1 cellular context compared by ENCODE assay signal in genomic region chr17:39199986-39200879, GRCh38.
TF ChIP-seq lines count a peak whose summit lies in the region.

RPL19 (plus strand) TSS chr17:39200283; CDS start chr17:39200345, 62 bp downstream.

TF ChIP-seq in HepG2, 621 proteins besides CTCF, POLR2A, EP300 and RAD21 (continued from another document and continues in another):
- TF ChIP-seq TBX3 (IDR thresholded peaks at IDR 0.05; ENCODE audit: borderline replicate concordance) = no peak
- TF ChIP-seq ZBTB39 (CRISPR knock-in tag; IDR thresholded peaks at IDR 0.05) = 0 out of 2 replicates have a peak, but pooled peaks have one; percentile 38
- TF ChIP-seq SIN3B (IDR thresholded peaks at IDR 0.05; ENCODE audit: low read length) = no peak; the same call in 1 of the 2 replicates
- TF ChIP-seq CREBL2 (CRISPR knock-in tag; IDR thresholded peaks at IDR 0.05; ENCODE audit: borderline replicate concordance) = no peak
- no peak; the same call in 1 of the 2 replicates for TF ChIP-seq ZFP37 (CRISPR knock-in tag; IDR thresholded peaks at IDR 0.05; ENCODE audit: borderline replicate concordance)
- peak; percentile 12; the same call in 1 of the 2 replicates for TF ChIP-seq DZIP1 (CRISPR knock-in tag; IDR thresholded peaks at IDR 0.05)
- TF ChIP-seq ZNF451 (CRISPR knock-in tag; IDR thresholded peaks at IDR 0.05) = peak; percentile 93
- no peak for TF ChIP-seq CSRNP2 (CRISPR knock-in tag; conservative IDR thresholded peaks at IDR 0.05; ENCODE audit: low read depth)
- TF ChIP-seq NFAT5 (CRISPR knock-in tag; IDR thresholded peaks at IDR 0.05) = peak; percentile 52
- TF ChIP-seq ZNF687 (CRISPR knock-in tag; IDR thresholded peaks at IDR 0.05) = peak; percentile 93
- TF ChIP-seq GLI4 (CRISPR knock-in tag; IDR thresholded peaks at IDR 0.05; ENCODE audit: borderline replicate concordance) = peak; percentile 74; the same call in 1 of the 2 replicates
- no peak; the same call in 1 of the 2 replicates for TF ChIP-seq RXRB (CRISPR knock-in tag; IDR thresholded peaks at IDR 0.05; ENCODE audit: borderline replicate concordance)
- TF ChIP-seq ZNF30 (CRISPR knock-in tag; IDR thresholded peaks at IDR 0.05) = peak; percentile 96; the same call in 1 of the 2 replicates
- TF ChIP-seq CBX2 (IDR thresholded peaks at IDR 0.05; ENCODE audit: low read depth, low read length) = no peak
- no peak for TF ChIP-seq CBX2 (CRISPR knock-in tag; IDR thresholded peaks at IDR 0.05; ENCODE audit: low read depth)
- TF ChIP-seq FOSL2 (CRISPR knock-in tag; IDR thresholded peaks at IDR 0.05) = peak; percentile 39; the same call in 1 of the 2 replicates
- TF ChIP-seq ZNF180 (CRISPR knock-in tag; IDR thresholded peaks at IDR 0.05; ENCODE audit: borderline replicate concordance, low read depth) = peak; percentile 14; the same call in 1 of the 2 replicates
- peak; percentile 97 for TF ChIP-seq MTERF4 (CRISPR knock-in tag; IDR thresholded peaks at IDR 0.05)
- TF ChIP-seq ZNF431 (CRISPR knock-in tag; IDR thresholded peaks at IDR 0.05; ENCODE audit: borderline replicate concordance, low read depth) = 0 out of 2 replicates have a peak, but pooled peaks have one; percentile 62
- TF ChIP-seq HOMEZ (CRISPR knock-in tag; IDR thresholded peaks at IDR 0.05; ENCODE audit: low read depth) = 0 out of 2 replicates have a peak, but pooled peaks have one; percentile 12
- TF ChIP-seq SP140L (CRISPR knock-in tag; IDR thresholded peaks at IDR 0.05; ENCODE audit: borderline replicate concordance) = no peak
- TF ChIP-seq HNRNPL (IDR thresholded peaks at IDR 0.05; ENCODE audit: low read depth, low read length) = peak; percentile 78; the same call in 1 of the 2 replicates
- TF ChIP-seq GFI1 (CRISPR knock-in tag; IDR thresholded peaks at IDR 0.05; ENCODE audit: borderline replicate concordance) = peak; percentile 16; the same call in 1 of the 2 replicates
- peak; percentile 38; the same call in 1 of the 2 replicates for TF ChIP-seq ELF3 (CRISPR knock-in tag; IDR thresholded peaks at IDR 0.05)
- peak; percentile 79 for TF ChIP-seq ZSCAN31 (CRISPR knock-in tag; IDR thresholded peaks at IDR 0.05; ENCODE audit: low read depth)
- TF ChIP-seq KAT7 (CRISPR knock-in tag; IDR thresholded peaks at IDR 0.05; ENCODE audit: borderline replicate concordance) = peak; percentile 81; the same call in 1 of the 2 replicates
- TF ChIP-seq RBFOX2 (IDR thresholded peaks at IDR 0.05; ENCODE audit: low read depth, low read length) = peak; percentile 98
- TF ChIP-seq NFKB2 (CRISPR knock-in tag; IDR thresholded peaks at IDR 0.05; ENCODE audit: borderline replicate concordance) = peak; percentile 92; the same call in 1 of the 2 replicates
- 0 out of 2 replicates have a peak, but pooled peaks have one; percentile 33 for TF ChIP-seq ATF7-NPFF (CRISPR knock-in tag; IDR thresholded peaks at IDR 0.05; ENCODE audit: low read depth)
- TF ChIP-seq ATF3 (CRISPR knock-in tag; IDR thresholded peaks at IDR 0.05) = peak; percentile 49; the same call in 1 of the 2 replicates
- peak; percentile 8; the same call in 1 of the 2 replicates for TF ChIP-seq GATAD2A (CRISPR knock-in tag; IDR thresholded peaks at IDR 0.05)
- no peak for TF ChIP-seq REXO4 (CRISPR knock-in tag; IDR thresholded peaks at IDR 0.05; ENCODE audit: borderline replicate concordance)
- peak; percentile 92 for TF ChIP-seq GTF2F1 (IDR thresholded peaks at IDR 0.05; ENCODE audit: low read length)
- no peak for TF ChIP-seq ZNF33B (CRISPR knock-in tag; IDR thresholded peaks at IDR 0.05)
- TF ChIP-seq TCF12 (IDR thresholded peaks at IDR 0.05) = no peak
- TF ChIP-seq TCF12 (CRISPR knock-in tag; IDR thresholded peaks at IDR 0.05) = no peak; the same call in 1 of the 2 replicates
- TF ChIP-seq NKX3-1 (CRISPR knock-in tag; IDR thresholded peaks at IDR 0.05) = peak; percentile 73; the same call in 1 of the 2 replicates
- peak; percentile 68; the same call in 1 of the 2 replicates for TF ChIP-seq ZNF225 (CRISPR knock-in tag; IDR thresholded peaks at IDR 0.05)
- TF ChIP-seq CENPBD1 (CRISPR knock-in tag; IDR thresholded peaks at IDR 0.05; ENCODE audit: borderline replicate concordance, low read depth) = 0 out of 2 replicates have a peak, but pooled peaks have one; percentile 74
- peak; percentile 96 for TF ChIP-seq AGO2 (optimal IDR thresholded peaks at IDR 0.05; ENCODE audit: low read depth, low read length)
- peak; percentile 33; the same call in 1 of the 2 replicates for TF ChIP-seq ARNTL (CRISPR knock-in tag; IDR thresholded peaks at IDR 0.05)
